In genomic region chr17:19672009-19672837, GRCh38 we compare ENCODE assay signal across 9 cellular contexts. TPM values are rescaled to one million over a fixed set of nuclear protein-coding genes. Genes with fewer than 3 reads are reported as not detected.
A peak's percentile ranks its signal among the peaks of the same experiment; 100 is the strongest.
DNase-seq lines count a peak whose midpoint lies in the region; ATAC-seq and TF ChIP-seq lines count a peak whose summit lies in the region.
"Had no signal": no experiment of that assay in that cellular context is flagged by ENCODE, and none has a peak within 500 bp of the region (broad histone marks: within the 10 kb centered on the region; RNA-seq: fewer than 3 reads in every experiment).

No MANE protein-coding gene starts in this region.

- peak overlapping the region; percentile 65 for H3K27ac Mint-ChIP-seq in type B pancreatic cell

- H3K36me3 ChIP-seq in right lobe of liver (peaks cover 0 to 32% (median 3%) of the 10 kb centered on the region in 4 donors), smooth muscle cell (ENCODE audit: low read depth) (no peaks in the 10 kb centered on the region)

- H3K27ac ChIP-seq in cingulate gyrus (ENCODE audit: low read depth, low read length) (peak overlapping the region; percentile 15), right lobe of liver (peak overlapping the region; percentile 41 to 73 (median 54)), smooth muscle cell (ENCODE audit: low read depth) (no peak overlapping the region)

- H3K27me3 ChIP-seq in right lobe of liver = no peaks in the 10 kb centered on the region
- no peaks in the 10 kb centered on the region for H3K27me3 ChIP-seq in smooth muscle cell (ENCODE audit: low read depth)

- TF ChIP-seq CTCF in LNCaP clone FGC (IDR thresholded peaks at IDR 0.05; ENCODE audit: control insufficient read depth, extremely low read depth, insufficient read depth) (peak; percentile 51), right lobe of liver (IDR thresholded peaks at IDR 0.05) (peak in 2 of 4 donors; percentile 16 to 40), type B pancreatic cell (conservative IDR thresholded peaks at IDR 0.05) (no peak), smooth muscle cell (IDR thresholded peaks at IDR 0.05; ENCODE audit: borderline replicate concordance, insufficient read depth, poor library complexity, severe bottlenecking) (no peak)

- DNase-seq in LNCaP clone FGC (ENCODE audit: low read depth) (peak; percentile 52), right lobe of liver (peak; percentile 59 to 87 (median 78)), type B pancreatic cell (ENCODE audit: extremely low spot score, unreplicated experiment) (no peak), smooth muscle cell (lab: John Stamatoyannopoulos, UW; ENCODE audit: unreplicated experiment) (no peak), HPDE6-E6E7 (ENCODE audit: extremely low spot score) (no peak), SHP77 treated with DMSO at 0.1 percent for 48 hours (lab: John Stamatoyannopoulos, UW) (no peak)
- no peak for DNase-seq in stimulated activated naive CD8-positive, alpha-beta T cell treated with anti-CD3 and anti-CD28 coated beads, Interleukin-15, Interleukin-2, amounts not matched to agents 100 U/mL and 50 U/mL, for 24 hours
- DNase-seq: stimulated activated CD4-positive, alpha-beta T cell treated with anti-CD3 and anti-CD28 coated beads, Interleukin-4, amount 100 ng/mL, for 1 hour had no signal

- no peaks in the 10 kb centered on the region for H3K79me2 ChIP-seq in smooth muscle cell (ENCODE audit: low read depth)

- no peak overlapping the region for H2AFZ ChIP-seq in smooth muscle cell (ENCODE audit: low read depth)

- no peak overlapping the region for H3K9ac ChIP-seq in smooth muscle cell (ENCODE audit: low read depth)

- no peaks in the 10 kb centered on the region for H3K9me3 ChIP-seq in right lobe of liver
- H3K9me3 ChIP-seq in smooth muscle cell (replicated peaks; ENCODE audit: low read depth) = no peaks in the 10 kb centered on the region

- intact Hi-C loops in right lobe of liver (cut with DNase I) = no loop called here

- H3K4me1 ChIP-seq in right lobe of liver (peaks cover 0 to 48% (median 19%) of the 10 kb centered on the region in 4 donors), smooth muscle cell (ENCODE audit: low read depth) (no peaks in the 10 kb centered on the region)

- ATAC-seq in right lobe of liver = peak; percentile 87 to 93 (median 90)
- ATAC-seq in stimulated activated naive CD8-positive, alpha-beta T cell treated with anti-CD3 and anti-CD28 coated beads, Interleukin-15, Interleukin-2, amounts not matched to agents 100 U/mL and 50 U/mL, for 24 hours = no peak

- no peak for TF ChIP-seq POLR2A in right lobe of liver (IDR thresholded peaks at IDR 0.05)

- H3K4me1 Mint-ChIP-seq in type B pancreatic cell (ENCODE audit: unreplicated experiment) = peaks cover 9% of the 10 kb centered on the region

- no peaks in the 10 kb centered on the region for H3K27me3 Mint-ChIP-seq in type B pancreatic cell

- H4K20me1 ChIP-seq in smooth muscle cell (ENCODE audit: low read depth) = no peaks in the 10 kb centered on the region

- 26% methylated on average over 8 of the region's 9 CpGs for WGBS in right lobe of liver (ENCODE audit: insufficient coverage, low coverage, low lambda C conversion rate, missing lambda C conversion rate)
- 62% methylated on average over 9 of the region's 9 CpGs for WGBS in smooth muscle cell (ENCODE audit: low lambda C conversion rate)

- H3K36me3 Mint-ChIP-seq in type B pancreatic cell = peaks cover 19% of the 10 kb centered on the region

- no peak overlapping the region for H3K4me3 Mint-ChIP-seq in type B pancreatic cell

- no peaks in the 10 kb centered on the region for H3K9me3 Mint-ChIP-seq in type B pancreatic cell

- no peak overlapping the region for H3K4me2 ChIP-seq in smooth muscle cell

- no peak overlapping the region for H3K4me3 ChIP-seq in LNCaP clone FGC (ENCODE audit: low read depth, low read length)
- no peak overlapping the region for H3K4me3 ChIP-seq in right lobe of liver
- H3K4me3 ChIP-seq in smooth muscle cell = no peak overlapping the region

- H3F3A ChIP-seq in smooth muscle cell (ENCODE audit: low read depth) = no peaks in the 10 kb centered on the region

RNA-seq across cellular contexts. Expression of gene ALDH3A2, which starts 23.7 kb away (rescaled TPM):
- 100 to 1,000 TPM; 102 to 264 (median 182) TPM for total RNA-seq in right lobe of liver
- 57.7 and 69.8 TPM in 2 replicates for total RNA-seq in type B pancreatic cell (ENCODE audit: low replicate concordance)
- 26.9 and 60.3 TPM in 2 replicates for total RNA-seq in smooth muscle cell
- 13.5 and 17.3 TPM in 2 replicates for polyA plus RNA-seq in smooth muscle cell

RNA-seq across cellular contexts. Expression of gene SLC47A2, which starts 44.2 kb away (rescaled TPM):
- total RNA-seq in right lobe of liver = not detected
- not detected in 2 replicates for total RNA-seq in type B pancreatic cell (ENCODE audit: low replicate concordance)
- not detected in 2 replicates for total RNA-seq in smooth muscle cell
- polyA plus RNA-seq in smooth muscle cell = 0.33 TPM in 1 of 2 replicates, not detected in the other

Comparison
In these comparisons a context has a peak if more than half of its experiments do, and no peak if none do; other contexts are left out.
1. DNase-seq: peak in LNCaP clone FGC (single experiment) and right lobe of liver (3 of 3); none in type B pancreatic cell (single experiment), smooth muscle cell (single experiment), HPDE6-E6E7 (single experiment), stimulated activated naive CD8-positive, alpha-beta T cell treated with anti-CD3 and anti-CD28 coated beads, Interleukin-15, Interleukin-2, amounts not matched to agents 100 U/mL and 50 U/mL, for 24 hours (single experiment) and SHP77 treated with DMSO at 0.1 percent for 48 hours (single experiment).